Comparison of ENCODE assay signal across 8 cellular contexts in the genomic region with DNA sequence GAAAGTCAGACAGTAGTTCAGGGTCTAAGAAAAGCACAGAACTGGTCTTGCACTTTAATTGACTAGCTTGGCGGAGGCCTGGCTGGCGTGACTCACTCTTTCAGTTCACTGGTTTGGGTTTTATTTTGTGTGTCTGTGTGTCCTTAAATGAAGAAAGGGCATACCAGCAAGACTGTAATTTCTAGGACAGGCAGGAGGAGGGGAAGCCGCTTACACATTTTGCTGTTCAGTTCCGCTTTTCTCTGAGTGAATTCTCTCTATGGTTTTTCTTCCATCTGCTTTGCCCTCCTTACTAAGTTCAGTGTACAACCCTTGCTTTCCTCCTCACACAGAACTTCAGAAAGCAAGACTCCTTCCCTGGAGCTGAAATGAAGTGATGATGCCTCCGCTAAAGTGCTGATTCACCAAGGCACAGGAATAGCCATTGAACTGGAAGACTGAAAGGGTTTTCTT.
A peak's percentile ranks its signal among the peaks of the same experiment; 100 is the strongest.
DNase-seq lines count a peak whose midpoint lies in the region; ATAC-seq and TF ChIP-seq lines count a peak whose summit lies in the region.

No MANE protein-coding gene starts in this region.

- no peak overlapping the region for H3K27ac Mint-ChIP-seq in activated CD4-positive, alpha-beta memory T cell treated with anti-CD3 and anti-CD28 coated beads, Interleukin-2, amount 10 ng/mL, durations not matched to agents 7 days and 5 days

- no peak overlapping the region for H3K4me3 Mint-ChIP-seq in activated CD4-positive, alpha-beta memory T cell treated with anti-CD3 and anti-CD28 coated beads, Interleukin-2, amount 10 ng/mL, durations not matched to agents 7 days and 5 days

- no peaks in the 10 kb centered on the region for H3K4me1 ChIP-seq in suprapubic skin
- H3K4me1 ChIP-seq in mammary epithelial cell (ENCODE audit: insufficient read depth, low read length) = no peaks in the 10 kb centered on the region

- intact Hi-C loops in mammary epithelial cell (cut with micrococcal nuclease) = loop anchor here (2.0 kb wide), 1 partner anchor 1453 kb away; no protein-coding TSS in a partner anchor

- H3K27me3 ChIP-seq in suprapubic skin = no peaks in the 10 kb centered on the region
- peaks cover 2% of the 10 kb centered on the region for H3K27me3 ChIP-seq in mammary epithelial cell (ENCODE audit: insufficient read depth, low read length)

- TF ChIP-seq CTCF in suprapubic skin (IDR thresholded peaks at IDR 0.05) (no peak), mammary epithelial cell (conservative IDR thresholded peaks at IDR 0.05 in 1 of 2, IDR thresholded peaks at IDR 0.05 in 1 of 2; ENCODE audit: extremely low read depth in 1 of 2, insufficient read depth in 1 of 2, low read depth in 1 of 2, low read length in 2 of 2) (no peak)

- BruUV-seq in mammary epithelial cell (replicated peaks; lab: Mats Ljungman, UMichigan) = no TSS peak

- H3K9me3 ChIP-seq in suprapubic skin (no peaks in the 10 kb centered on the region), mammary epithelial cell (replicated peaks; ENCODE audit: insufficient read depth, low read length) (no peaks in the 10 kb centered on the region)

- no peak for TF ChIP-seq EP300 in suprapubic skin (IDR thresholded peaks at IDR 0.05)

- in situ Hi-C loops in mammary epithelial cell (cut with MboI; ENCODE audit: low sequenced_read_pairs in 2 of 2) = loop anchor here in 1 of 2 donors (25.0 kb wide), 3 partner anchors 1005 to 1530 kb away; no protein-coding TSS in a partner anchor

- ATAC-seq in GM18499 (IDR thresholded peaks at IDR 0.05; ENCODE audit: insufficient read depth, unreplicated experiment) (peak; percentile 41), HG02571 (IDR thresholded peaks at IDR 0.05; ENCODE audit: unreplicated experiment) (peak; percentile 53)

- H3K4me3 ChIP-seq in suprapubic skin = no peak overlapping the region
- H3K4me3 ChIP-seq in mammary epithelial cell (replicated peaks in 1 of 3; ENCODE audit: insufficient read depth in 1 of 3, low read depth in 2 of 3, low read length in 3 of 3) = no peak overlapping the region

- dilution Hi-C loops in mammary epithelial cell (cut with HindIII; ENCODE audit: low sequenced_read_pairs) = loop anchor here (10.0 kb wide), 1 partner anchor 993 kb away; no protein-coding TSS in a partner anchor

- H3K36me3 Mint-ChIP-seq in activated CD4-positive, alpha-beta memory T cell treated with anti-CD3 and anti-CD28 coated beads, Interleukin-2, amount 10 ng/mL, durations not matched to agents 7 days and 5 days (ENCODE audit: low read depth) = no peaks in the 10 kb centered on the region

- H3K36me3 ChIP-seq in suprapubic skin = no peaks in the 10 kb centered on the region
- H3K36me3 ChIP-seq in mammary epithelial cell (ENCODE audit: insufficient read depth, low read length) = no peaks in the 10 kb centered on the region

- H2AFZ ChIP-seq in mammary epithelial cell (ENCODE audit: low read depth, low read length) = no peak overlapping the region

- H3K79me2 ChIP-seq in mammary epithelial cell (ENCODE audit: insufficient read depth, low read length) = no peaks in the 10 kb centered on the region

- POLR2A ChIA-PET in activated CD4-positive, alpha-beta memory T cell treated with anti-CD3 and anti-CD28 coated beads, Interleukin-2, amount 10 ng/mL, durations not matched to agents 7 days and 5 days (lab: Charles Lee) = no interaction called here

- peak; percentile 25 for DNase-seq in NCI-H446 treated with DMSO at 0.1 percent for 48 hours (lab: John Stamatoyannopoulos, UW)
- DNase-seq in glomerular visceral epithelial cell (ENCODE audit: extremely low spot score) = peak; percentile 75
- DNase-seq in suprapubic skin (ENCODE audit: low spot score in 2 of 2) = peak in 1 of 2 donors; percentile 62
- no peak for DNase-seq in activated CD4-positive, alpha-beta memory T cell treated with anti-CD3 and anti-CD28 coated beads, Interleukin-2, amount 10 ng/mL, durations not matched to agents 7 days and 5 days
- DNase-seq in activated CD4-positive, CD25-positive, alpha-beta regulatory T cell (lab: John Stamatoyannopoulos, UW) = no peak
- DNase-seq in mammary epithelial cell = no peak

- peak overlapping the region; percentile 36 for H3K27ac ChIP-seq in suprapubic skin
- H3K27ac ChIP-seq in mammary epithelial cell (ENCODE audit: insufficient read depth, low read depth, low read length) = no peak overlapping the region

- H4K20me1 ChIP-seq in mammary epithelial cell (ENCODE audit: insufficient read depth, low read length) = no peaks in the 10 kb centered on the region

- H3K27me3 Mint-ChIP-seq in activated CD4-positive, alpha-beta memory T cell treated with anti-CD3 and anti-CD28 coated beads, Interleukin-2, amount 10 ng/mL, durations not matched to agents 7 days and 5 days = peaks cover 7% of the 10 kb centered on the region

- H3K4me1 Mint-ChIP-seq in activated CD4-positive, alpha-beta memory T cell treated with anti-CD3 and anti-CD28 coated beads, Interleukin-2, amount 10 ng/mL, durations not matched to agents 7 days and 5 days = no peaks in the 10 kb centered on the region

- CTCF ChIA-PET in activated CD4-positive, alpha-beta memory T cell treated with anti-CD3 and anti-CD28 coated beads, Interleukin-2, amount 10 ng/mL, durations not matched to agents 7 days and 5 days (lab: Charles Lee) = interaction anchor here (0.9 kb wide), 2 partner anchors 8 to 1533 kb away, joined by 3 read pairs; no protein-coding TSS in a partner anchor
- CTCF ChIA-PET in mammary epithelial cell (lab: Charles Lee; ENCODE audit: low non-redundant PET) = no interaction called here

- no peak overlapping the region for H3K4me2 ChIP-seq in mammary epithelial cell (ENCODE audit: insufficient read depth, low read depth, low read length)

- no peak overlapping the region for H3K9ac ChIP-seq in mammary epithelial cell (ENCODE audit: insufficient read depth, low read length)

- H3K9me3 Mint-ChIP-seq in activated CD4-positive, alpha-beta memory T cell treated with anti-CD3 and anti-CD28 coated beads, Interleukin-2, amount 10 ng/mL, durations not matched to agents 7 days and 5 days = no peaks in the 10 kb centered on the region

- 58% methylated on average over 5 of the region's 5 CpGs for WGBS in suprapubic skin
- 88% methylated on average over 5 of the region's 5 CpGs for WGBS in mammary epithelial cell (ENCODE audit: low coverage, missing lambda C conversion rate)

- no peak for TF ChIP-seq POLR2A in suprapubic skin (IDR thresholded peaks at IDR 0.05)

Comparison
In these comparisons a context has a peak if more than half of its experiments do, and no peak if none do; other contexts are left out.
1. DNase-seq: peak in NCI-H446 treated with DMSO at 0.1 percent for 48 hours (single experiment) and glomerular visceral epithelial cell (single experiment); none in activated CD4-positive, alpha-beta memory T cell treated with anti-CD3 and anti-CD28 coated beads, Interleukin-2, amount 10 ng/mL, durations not matched to agents 7 days and 5 days (single experiment), activated CD4-positive, CD25-positive, alpha-beta regulatory T cell (0 of 4) and mammary epithelial cell (single experiment).